ENCODE assay signal across 9 cellular contexts in the genomic region with DNA sequence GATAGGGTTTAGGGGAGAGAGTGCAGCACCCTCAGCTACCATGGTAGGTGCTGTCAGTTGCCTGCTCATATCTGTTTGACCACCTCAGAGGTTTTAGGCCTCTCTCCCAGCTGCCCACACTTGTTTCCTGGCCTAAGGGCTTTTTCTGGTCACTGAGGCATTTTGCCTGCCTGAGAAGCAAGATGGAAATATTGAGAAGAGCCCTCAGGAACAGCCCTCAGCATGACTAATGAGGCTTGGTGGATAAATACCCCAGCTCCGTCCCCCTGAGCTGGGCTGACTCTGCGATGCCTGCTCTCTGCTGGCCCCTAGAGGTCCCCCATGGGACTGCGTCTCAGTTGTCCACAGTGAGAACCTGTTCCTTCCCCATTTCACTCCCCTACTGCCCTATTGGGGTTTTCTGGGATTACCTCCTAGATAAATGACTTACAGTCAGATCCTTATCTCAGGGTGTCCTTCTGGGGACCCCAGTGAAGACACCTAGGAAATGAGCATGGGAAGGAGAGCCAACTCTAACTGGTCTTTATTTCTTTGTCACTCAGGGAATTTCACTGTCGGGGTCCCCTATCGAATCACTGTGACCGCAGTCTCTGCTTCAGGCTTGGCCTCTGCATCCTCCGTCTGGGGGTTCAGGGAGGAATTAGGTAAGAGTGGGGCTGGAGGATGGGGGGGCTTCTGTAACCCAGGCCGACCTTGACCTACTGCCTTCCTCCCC. TPM values are rescaled to one million over a fixed set of nuclear protein-coding genes. Genes with fewer than 3 reads are reported as not detected.
DNase-seq lines count a peak whose midpoint lies in the region; ATAC-seq and TF ChIP-seq lines count a peak whose summit lies in the region.
"Had no signal": no experiment of that assay in that cellular context is flagged by ENCODE, and none has a peak within 500 bp of the region (broad histone marks: within the 10 kb centered on the region; RNA-seq: fewer than 3 reads in every experiment).

No MANE protein-coding gene starts in this region.

- H3K27me3 ChIP-seq in lower lobe of right lung (ENCODE audit: low read depth) = no peaks in the 10 kb centered on the region

- TF ChIP-seq CTCF in VCaP (conservative IDR thresholded peaks at IDR 0.05) = peak; percentile 82
- peak; percentile 91 for TF ChIP-seq CTCF in lower lobe of right lung (IDR thresholded peaks at IDR 0.05)

- H3K4me1 ChIP-seq in lower lobe of right lung = no peaks in the 10 kb centered on the region

- no peak overlapping the region for H3K27ac ChIP-seq in VCaP
- no peak overlapping the region for H3K27ac ChIP-seq in lower lobe of right lung

- in situ Hi-C loops in T47D (cut with HindIII; ENCODE audit: low pct_unique_long_range_greater_than_20kb, low sequenced_read_pairs) = no loop called here

- DNase-seq in COR-L47 (lab: John Stamatoyannopoulos, UW) = peak; percentile 17
- peak; percentile 87 for DNase-seq in HuH-7.5 (ENCODE audit: low spot score)
- peak; percentile 51 to 56 for DNase-seq in T47D (ENCODE audit: low read depth in 1 of 2, low spot score in 1 of 2)
- peak; percentile 72 for DNase-seq in lower lobe of right lung
- peak; percentile 64 for DNase-seq in stimulated activated CD8-positive, alpha-beta memory T cell treated with anti-CD3 and anti-CD28 coated beads, Interleukin-7, amount 100 ng/mL, for 24 hours (ENCODE audit: low read depth)

- intact Hi-C loops in lower lobe of right lung (cut with DNase I) = no loop called here

- H3K9me3 ChIP-seq in lower lobe of right lung = no peaks in the 10 kb centered on the region

- peaks cover 41% of the 10 kb centered on the region for H3K36me3 ChIP-seq in lower lobe of right lung

- peak; percentile 84 to 90 for ATAC-seq in lower lobe of right lung
- no peak for ATAC-seq in HG03571 (IDR thresholded peaks at IDR 0.05; ENCODE audit: unreplicated experiment)
- ATAC-seq in HG02588 (IDR thresholded peaks at IDR 0.05; ENCODE audit: unreplicated experiment) = no peak

- no peak overlapping the region for H3K4me3 ChIP-seq in lower lobe of right lung

RNA-seq across cellular contexts. Expression of a gene that starts 13.3 kb away (rescaled TPM):
- total RNA-seq in lower lobe of right lung = 7.7 TPM

RNA-seq across cellular contexts. Expression of a gene that starts 17.0 kb away (rescaled TPM):
- total RNA-seq in lower lobe of right lung = 20.4 TPM

RNA-seq across cellular contexts. Expression of a gene that starts 20.6 kb away (rescaled TPM):
- total RNA-seq in lower lobe of right lung = not detected
- total RNA-seq: urinary bladder had no signal

RNA-seq across cellular contexts. Expression of a gene that starts 24.0 kb away (rescaled TPM):
- 7.1 TPM for total RNA-seq in lower lobe of right lung

RNA-seq across cellular contexts. Expression of a gene that starts 37.0 kb away (rescaled TPM):
- not detected for total RNA-seq in lower lobe of right lung
- total RNA-seq: urinary bladder had no signal

Comparison
In these comparisons a context has a peak if more than half of its experiments do, and no peak if none do; other contexts are left out.
1. DNase-seq: peak in every context shown above with its lines; median percentile 87 in HuH-7.5; 72 in lower lobe of right lung; 64 in stimulated activated CD8-positive, alpha-beta memory T cell treated with anti-CD3 and anti-CD28 coated beads, Interleukin-7, amount 100 ng/mL, for 24 hours; 54 in T47D; 17 in COR-L47.
2. ATAC-seq: peak in lower lobe of right lung (2 of 2); none in HG03571 (single experiment) and HG02588 (single experiment).